17 cellular contexts compared by ENCODE assay signal in the genomic region with DNA sequence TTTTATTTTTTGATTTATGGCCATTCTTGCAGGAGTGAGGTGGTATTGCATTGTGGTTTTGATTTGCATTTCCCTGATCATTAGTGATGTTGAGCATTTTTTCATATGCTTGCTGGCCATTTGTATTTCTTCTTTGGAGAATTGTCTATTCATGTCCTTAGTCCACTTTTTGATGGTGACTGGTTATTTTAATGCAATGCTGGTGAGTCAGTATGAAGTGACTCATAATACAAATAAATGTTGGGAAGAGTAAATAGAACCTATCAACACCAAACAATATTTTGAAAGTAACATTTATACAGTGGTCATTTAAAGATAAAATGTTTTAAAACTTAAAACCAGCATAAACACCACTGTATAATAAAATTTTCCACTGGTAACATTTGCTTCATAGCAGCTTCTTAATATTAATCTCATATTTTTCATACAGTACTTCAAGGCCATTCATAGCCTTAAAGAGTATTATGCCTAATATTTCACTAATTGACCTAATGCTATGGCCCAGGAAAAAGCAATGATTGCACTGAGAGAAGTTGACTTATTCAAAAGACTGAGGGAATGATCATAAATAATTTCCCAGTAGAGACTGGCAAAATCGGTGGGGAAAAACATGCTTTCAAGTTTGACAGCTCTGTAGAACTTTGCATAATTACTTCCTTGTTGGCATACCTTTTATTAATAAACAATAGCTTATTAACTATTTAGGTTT. TPM values are rescaled to one million over a fixed set of nuclear protein-coding genes. Genes with fewer than 3 reads are reported as not detected.
DNase-seq lines count a peak whose midpoint lies in the region; ATAC-seq and TF ChIP-seq lines count a peak whose summit lies in the region.
"Had no signal": no experiment of that assay in that cellular context is flagged by ENCODE, and none has a peak within 500 bp of the region (broad histone marks: within the 10 kb centered on the region; RNA-seq: fewer than 3 reads in every experiment).

No MANE protein-coding gene starts in this region.

- no peak overlapping the region for H3K4me2 ChIP-seq in mammary epithelial cell (ENCODE audit: insufficient read depth, low read depth, low read length)

- H3K4me3 Mint-ChIP-seq in activated CD8-positive, alpha-beta memory T cell treated with anti-CD3 and anti-CD28 coated beads, Interleukin-2, amount 10 ng/mL, durations not matched to agents 7 days and 5 days: no peak overlapping the region
- H3K4me3 Mint-ChIP-seq: B cell had no signal

- H4K20me1 ChIP-seq in mammary epithelial cell (ENCODE audit: insufficient read depth, low read length): no peaks in the 10 kb centered on the region

- no peak overlapping the region for H3K4me3 ChIP-seq in mammary epithelial cell (replicated peaks in 1 of 3; ENCODE audit: insufficient read depth in 1 of 3, low read depth in 2 of 3, low read length in 3 of 3)
- H3K4me3 ChIP-seq in left lung: no peak overlapping the region
- H3K4me3 ChIP-seq: heart right ventricle had no signal

- TF ChIP-seq CTCF in mammary epithelial cell (conservative IDR thresholded peaks at IDR 0.05 in 1 of 2, IDR thresholded peaks at IDR 0.05 in 1 of 2; ENCODE audit: extremely low read depth in 1 of 2, insufficient read depth in 1 of 2, low read depth in 1 of 2, low read length in 2 of 2) (no peak), left lung (IDR thresholded peaks at IDR 0.05) (no peak)

- H3K4me1 Mint-ChIP-seq in activated CD8-positive, alpha-beta memory T cell treated with anti-CD3 and anti-CD28 coated beads, Interleukin-2, amount 10 ng/mL, durations not matched to agents 7 days and 5 days: peaks cover 15% of the 10 kb centered on the region

- in situ Hi-C loops in mammary epithelial cell (cut with MboI; ENCODE audit: low sequenced_read_pairs in 2 of 2): no loop called here

- H3K36me3 Mint-ChIP-seq in activated CD8-positive, alpha-beta memory T cell treated with anti-CD3 and anti-CD28 coated beads, Interleukin-2, amount 10 ng/mL, durations not matched to agents 7 days and 5 days: peaks cover 26% of the 10 kb centered on the region

- H3K9me3 ChIP-seq in mammary epithelial cell (replicated peaks; ENCODE audit: insufficient read depth, low read length) (no peaks in the 10 kb centered on the region), left lung (no peaks in the 10 kb centered on the region)

- H3K27me3 ChIP-seq in mammary epithelial cell (ENCODE audit: insufficient read depth, low read length) (peaks cover 5% of the 10 kb centered on the region), left lung (no peaks in the 10 kb centered on the region)

- DNase-seq in DMS53 (lab: John Stamatoyannopoulos, UW) (peak; percentile 80), LoVo (ENCODE audit: low spot score) (peak; percentile 38), mammary epithelial cell (peak; percentile 39), left lung (no peak), HK-2 (ENCODE audit: unreplicated experiment) (no peak)
- no peak for DNase-seq in effector CD4-positive, alpha-beta T cell
- DNase-seq in activated CD8-positive, alpha-beta memory T cell treated with anti-CD3 and anti-CD28 coated beads, Interleukin-2, amount 10 ng/mL, durations not matched to agents 7 days and 5 days: no peak
- DNase-seq: activated CD4-positive, alpha-beta T cell treated with anti-CD3 and anti-CD28 coated beads for 48 hours; activated naive CD4-positive, alpha-beta T cell treated with anti-CD3 and anti-CD28 coated beads, Interleukin-2, amount 50 U/mL, for 16 hours; caudate nucleus; heart right ventricle; MM.1S; NCI-H774; Right ventricle myocardium superior; stimulated activated naive CD8-positive, alpha-beta T cell treated with anti-CD3 and anti-CD28 coated beads, Interleukin-15, Interleukin-2, amounts not matched to agents 100 U/mL and 50 U/mL, for 24 hours had no signal

- H3K27ac ChIP-seq in mammary epithelial cell (ENCODE audit: insufficient read depth, low read depth, low read length) (no peak overlapping the region), left lung (no peak overlapping the region)
- H3K27ac ChIP-seq: heart right ventricle had no signal

- H3K79me2 ChIP-seq in mammary epithelial cell (ENCODE audit: insufficient read depth, low read length): peaks cover 47% of the 10 kb centered on the region

- no peak overlapping the region for H2AFZ ChIP-seq in mammary epithelial cell (ENCODE audit: low read depth, low read length)

- 65% methylated on average over 1 of the region's 1 CpG for WGBS in mammary epithelial cell (ENCODE audit: low coverage, missing lambda C conversion rate)

- dilution Hi-C loops in mammary epithelial cell (cut with HindIII; ENCODE audit: low sequenced_read_pairs): no loop called here

- ATAC-seq in left lung: peak; percentile 68
- ATAC-seq in GM18520 (IDR thresholded peaks at IDR 0.05; ENCODE audit: unreplicated experiment): no peak
- ATAC-seq in activated CD8-positive, alpha-beta memory T cell treated with anti-CD3 and anti-CD28 coated beads, Interleukin-2, amount 10 ng/mL, durations not matched to agents 7 days and 5 days: no peak
- ATAC-seq: heart right ventricle; stimulated activated naive CD8-positive, alpha-beta T cell treated with anti-CD3 and anti-CD28 coated beads, Interleukin-15, Interleukin-2, amounts not matched to agents 100 U/mL and 50 U/mL, for 24 hours had no signal

- no peaks in the 10 kb centered on the region for H3K36me3 ChIP-seq in mammary epithelial cell (ENCODE audit: insufficient read depth, low read length)
- no peaks in the 10 kb centered on the region for H3K36me3 ChIP-seq in left lung
- H3K36me3 ChIP-seq: heart right ventricle had no signal

- no peaks in the 10 kb centered on the region for H3K9me3 Mint-ChIP-seq in activated CD8-positive, alpha-beta memory T cell treated with anti-CD3 and anti-CD28 coated beads, Interleukin-2, amount 10 ng/mL, durations not matched to agents 7 days and 5 days (ENCODE audit: low read depth)

- CTCF ChIA-PET in mammary epithelial cell (lab: Charles Lee; ENCODE audit: low non-redundant PET): no interaction called here
- CTCF ChIA-PET in activated CD8-positive, alpha-beta memory T cell treated with anti-CD3 and anti-CD28 coated beads, Interleukin-2, amount 10 ng/mL, durations not matched to agents 7 days and 5 days (lab: Charles Lee): no interaction called here

- H3K9ac ChIP-seq in mammary epithelial cell (ENCODE audit: insufficient read depth, low read length): no peak overlapping the region

- no peaks in the 10 kb centered on the region for H3K27me3 Mint-ChIP-seq in activated CD8-positive, alpha-beta memory T cell treated with anti-CD3 and anti-CD28 coated beads, Interleukin-2, amount 10 ng/mL, durations not matched to agents 7 days and 5 days
- H3K27me3 Mint-ChIP-seq: B cell had no signal

- H3K4me1 ChIP-seq in mammary epithelial cell (ENCODE audit: insufficient read depth, low read length) (no peaks in the 10 kb centered on the region), left lung (no peaks in the 10 kb centered on the region)
- H3K4me1 ChIP-seq: heart right ventricle had no signal

- BruUV-seq in mammary epithelial cell (replicated peaks; lab: Mats Ljungman, UMichigan): no TSS peak

- intact Hi-C loops in mammary epithelial cell (cut with micrococcal nuclease) (no loop called here), left lung (cut with DNase I) (no loop called here)

- no peak overlapping the region for H3K27ac Mint-ChIP-seq in activated CD8-positive, alpha-beta memory T cell treated with anti-CD3 and anti-CD28 coated beads, Interleukin-2, amount 10 ng/mL, durations not matched to agents 7 days and 5 days
- H3K27ac Mint-ChIP-seq: B cell had no signal

RNA-seq across cellular contexts. Expression of gene CASK, which starts 33.9 kb away (rescaled TPM):
- total RNA-seq in mammary epithelial cell (10 to 100 TPM; 54.0 to 57.9 TPM), left lung (10 to 100 TPM; 59.7 to 70.7 TPM)
- polyA plus RNA-seq in mammary epithelial cell: 17.7 TPM
- 87.5 TPM for polyA minus RNA-seq in mammary epithelial cell
- total RNA-seq in activated CD8-positive, alpha-beta memory T cell treated with anti-CD3 and anti-CD28 coated beads, Interleukin-2, amount 10 ng/mL, durations not matched to agents 7 days and 5 days: 10 to 100 TPM; 30.2 to 40.0 TPM

Comparison
In these comparisons a context has a peak if more than half of its experiments do, and no peak if none do; other contexts are left out.
1. DNase-seq: peak in DMS53 (single experiment), LoVo (single experiment) and mammary epithelial cell (single experiment); none in left lung (0 of 2), effector CD4-positive, alpha-beta T cell (single experiment), HK-2 (single experiment) and activated CD8-positive, alpha-beta memory T cell treated with anti-CD3 and anti-CD28 coated beads, Interleukin-2, amount 10 ng/mL, durations not matched to agents 7 days and 5 days (single experiment).